ENCODE assay signal across 15 cellular contexts in genomic region chr2:173983414-173983871, GRCh38. TPM values are rescaled to one million over a fixed set of nuclear protein-coding genes. Genes with fewer than 3 reads are reported as not detected.
DNase-seq lines count a peak whose midpoint lies in the region; TF ChIP-seq lines count a peak whose summit lies in the region.
"Had no signal": no experiment of that assay in that cellular context is flagged by ENCODE, and none has a peak within 500 bp of the region (broad histone marks: within the 10 kb centered on the region; RNA-seq: fewer than 3 reads in every experiment).

No MANE protein-coding gene starts in this region.

- H3K9me3 ChIP-seq in WERI-Rb-1 (ENCODE audit: severe bottlenecking) (no peaks in the 10 kb centered on the region), fibroblast of lung (ENCODE audit: control insufficient read depth, insufficient read depth, low read depth, low read length) (no peaks in the 10 kb centered on the region), prostate gland (no peaks in the 10 kb centered on the region)

- WGBS in prostate gland, result 8% methylated on average over 3 of the region's 3 CpGs

- no peaks in the 10 kb centered on the region for H3K79me2 ChIP-seq in fibroblast of lung (ENCODE audit: control insufficient read depth, insufficient read depth, low read length)

- H3K4me2 ChIP-seq in fibroblast of lung (ENCODE audit: extremely low read depth, insufficient read depth, low read length), result no peak overlapping the region

- H3K36me3 ChIP-seq in WERI-Rb-1, result no peaks in the 10 kb centered on the region
- no peaks in the 10 kb centered on the region for H3K36me3 ChIP-seq in fibroblast of lung (ENCODE audit: control insufficient read depth, insufficient read depth, low read length)
- no peaks in the 10 kb centered on the region for H3K36me3 ChIP-seq in prostate gland
- H3K36me3 ChIP-seq: cardiac muscle cell had no signal

- H3K4me3 ChIP-seq in WERI-Rb-1 (ENCODE audit: low read depth, low read length) (no peak overlapping the region), fibroblast of lung (replicated peaks in 1 of 4; ENCODE audit: control extremely low read depth in 1 of 4, insufficient read depth in 1 of 4, low read depth in 3 of 4, low read length in 4 of 4) (no peak overlapping the region), prostate gland (no peak overlapping the region)
- H3K4me3 ChIP-seq: cardiac muscle cell had no signal

- no peak for TF ChIP-seq CTCF in WERI-Rb-1 (IDR thresholded peaks at IDR 0.05; ENCODE audit: low read depth, low read length)
- TF ChIP-seq CTCF in fibroblast of lung (conservative IDR thresholded peaks at IDR 0.05 in 1 of 2, IDR thresholded peaks at IDR 0.05 in 1 of 2; ENCODE audit: low read depth in 1 of 2, low read length in 2 of 2), result no peak
- no peak for TF ChIP-seq CTCF in prostate gland (IDR thresholded peaks at IDR 0.05)

- TF ChIP-seq POLR2A in prostate gland (IDR thresholded peaks at IDR 0.05), result no peak

- no peak overlapping the region for H2AFZ ChIP-seq in fibroblast of lung (ENCODE audit: low read length)

- H3K27ac ChIP-seq in WERI-Rb-1 (peak overlapping the region; percentile 16; the same call in 1 of the 2 replicates), fibroblast of lung (ENCODE audit: insufficient read depth, low read length) (no peak overlapping the region), prostate gland (peak overlapping the region; percentile 66 to 67)
- H3K27ac ChIP-seq: cardiac muscle cell had no signal

- intact Hi-C loops in prostate gland (cut with DNase I), result no loop called here

- H4K20me1 ChIP-seq in fibroblast of lung (ENCODE audit: control insufficient read depth, extremely low read depth, insufficient read depth, low read length), result no peaks in the 10 kb centered on the region

- H3K9ac ChIP-seq in fibroblast of lung (ENCODE audit: insufficient read depth, low read length), result no peak overlapping the region

- H3K27me3 ChIP-seq in WERI-Rb-1 (ENCODE audit: insufficient read depth, low read depth, severe bottlenecking) (no peaks in the 10 kb centered on the region), fibroblast of lung (ENCODE audit: control insufficient read depth, insufficient read depth, low read length) (no peaks in the 10 kb centered on the region), prostate gland (replicated peaks; ENCODE audit: insufficient read depth) (no peaks in the 10 kb centered on the region)
- H3K27me3 ChIP-seq: cardiac muscle cell had no signal

- peaks cover 10% of the 10 kb centered on the region for H3K4me1 ChIP-seq in fibroblast of lung (ENCODE audit: control insufficient read depth, extremely low read depth, insufficient read depth, low read length)
- peaks cover 9% of the 10 kb centered on the region for H3K4me1 ChIP-seq in prostate gland (replicated peaks)

- peak; percentile 50 for DNase-seq in DMS79 (lab: John Stamatoyannopoulos, UW)
- DNase-seq in WERI-Rb-1, result no peak
- peak; percentile 39 to 71 for DNase-seq in fibroblast of lung (ENCODE audit: low read depth in 2 of 2)
- DNase-seq in prostate gland (ENCODE audit: low spot score), result no peak
- no peak for DNase-seq in DMS 273 treated with DMSO at 0.1 percent for 48 hours (lab: John Stamatoyannopoulos, UW)
- DNase-seq in GM19238 (ENCODE audit: insufficient read length, low spot score), result no peak
- no peak for DNase-seq in 8988T
- DNase-seq in SHP77 (lab: John Stamatoyannopoulos, UW), result no peak
- DNase-seq: activated CD4-positive, alpha-beta T cell treated with anti-CD3 and anti-CD28 coated beads, Interleukin-2, amount 10 ng/mL, durations not matched to agents 24 days and 14 days; Kasumi-1; NCI-H2107; retina; stimulated activated naive CD4-positive, alpha-beta T cell treated with Interleukin-2 at 50 U/mL for 16 hours; T-cell had no signal

RNA-seq across cellular contexts. Expression of gene SP3, which starts 18.3 kb away (rescaled TPM):
- total RNA-seq in fibroblast of lung (124 and 125 TPM in 2 replicates), prostate gland (100 to 1,000 TPM; 145 to 166 TPM)
- polyA plus RNA-seq in fibroblast of lung, result 52.2 and 64.1 TPM in 2 replicates
- polyA plus RNA-seq in fibroblast of lung (2012), result 33.3 and 34.4 TPM in 2 replicates
- 36.7 and 44.8 TPM in 2 replicates for polyA minus RNA-seq in fibroblast of lung (ENCODE audit: low replicate concordance)

Comparison
In these comparisons a context has a peak if more than half of its experiments do, and no peak if none do; other contexts are left out.
1. DNase-seq: peak in DMS79 (single experiment) and fibroblast of lung (2 of 2); none in WERI-Rb-1 (single experiment), prostate gland (single experiment), DMS 273 treated with DMSO at 0.1 percent for 48 hours (single experiment), GM19238 (single experiment), 8988T (single experiment) and SHP77 (0 of 2).